In genomic region chr12:79891506-79892162, GRCh38 we compare ENCODE assay signal across 1 cellular context.
TF ChIP-seq lines count a peak whose summit lies in the region.

No MANE protein-coding gene starts in this region.

TF ChIP-seq in H1, 55 proteins besides CTCF, POLR2A, EP300 and RAD21:
- TF ChIP-seq TAF1 (IDR thresholded peaks at IDR 0.05; ENCODE audit: low read depth, low read length) = no peak
- no peak for TF ChIP-seq BCL11A (IDR thresholded peaks at IDR 0.05; ENCODE audit: low read depth in 2 of 2, low read length in 2 of 2)
- no peak for TF ChIP-seq JUND (IDR thresholded peaks at IDR 0.05; ENCODE audit: low read length)
- no peak for TF ChIP-seq PHF8 (conservative IDR thresholded peaks at IDR 0.05; ENCODE audit: low read depth, low read length)
- no peak for TF ChIP-seq JUN (IDR thresholded peaks at IDR 0.05; ENCODE audit: low read depth, low read length)
- TF ChIP-seq POU5F1 (IDR thresholded peaks at IDR 0.05; ENCODE audit: low read depth, low read length) = no peak
- no peak for TF ChIP-seq POLR2AphosphoS5 (IDR thresholded peaks at IDR 0.05; ENCODE audit: low read depth, low read length)
- no peak for TF ChIP-seq E2F6 (IDR thresholded peaks at IDR 0.05)
- TF ChIP-seq SP2 (IDR thresholded peaks at IDR 0.05; ENCODE audit: low read length) = no peak
- TF ChIP-seq, protein P1, sequence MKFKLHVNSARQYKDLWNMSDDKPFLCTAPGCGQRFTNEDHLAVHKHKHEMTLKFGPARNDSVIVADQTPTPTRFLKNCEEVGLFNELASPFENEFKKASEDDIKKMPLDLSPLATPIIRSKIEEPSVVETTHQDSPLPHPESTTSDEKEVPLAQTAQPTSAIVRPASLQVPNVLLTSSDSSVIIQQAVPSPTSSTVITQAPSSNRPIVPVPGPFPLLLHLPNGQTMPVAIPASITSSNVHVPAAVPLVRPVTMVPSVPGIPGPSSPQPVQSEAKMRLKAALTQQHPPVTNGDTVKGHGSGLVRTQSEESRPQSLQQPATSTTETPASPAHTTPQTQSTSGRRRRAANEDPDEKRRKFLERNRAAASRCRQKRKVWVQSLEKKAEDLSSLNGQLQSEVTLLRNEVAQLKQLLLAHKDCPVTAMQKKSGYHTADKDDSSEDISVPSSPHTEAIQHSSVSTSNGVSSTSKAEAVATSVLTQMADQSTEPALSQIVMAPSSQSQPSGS (IDR thresholded peaks at IDR 0.05; ENCODE audit: low read length) = no peak
- no peak for TF ChIP-seq YY1 (IDR thresholded peaks at IDR 0.05; ENCODE audit: low read depth, low read length)
- no peak for TF ChIP-seq CREB1 (IDR thresholded peaks at IDR 0.05)
- TF ChIP-seq HDAC6 (IDR thresholded peaks at IDR 0.05; ENCODE audit: low read depth, low read length) = no peak
- TF ChIP-seq SIN3A (conservative IDR thresholded peaks at IDR 0.05 in 1 of 2, IDR thresholded peaks at IDR 0.05 in 1 of 2; ENCODE audit: low read depth in 1 of 2, low read length in 2 of 2) = no peak
- TF ChIP-seq TCF12 (IDR thresholded peaks at IDR 0.05; ENCODE audit: low read depth, low read length) = no peak
- TF ChIP-seq HDAC2 (IDR thresholded peaks at IDR 0.05; ENCODE audit: borderline replicate concordance in 1 of 2, low read depth in 2 of 2, low read length in 2 of 2) = no peak
- TF ChIP-seq TEAD4 (IDR thresholded peaks at IDR 0.05; ENCODE audit: low read depth, low read length) = no peak
- TF ChIP-seq MAFK (IDR thresholded peaks at IDR 0.05; ENCODE audit: low read depth, low read length) = no peak
- no peak for TF ChIP-seq CEBPB (IDR thresholded peaks at IDR 0.05; ENCODE audit: low read depth, low read length)
- TF ChIP-seq NRF1 (IDR thresholded peaks at IDR 0.05; ENCODE audit: low read depth, low read length) = no peak
